ENCODE assay signal across 1 cellular context in genomic region chr4:101347557-101348366, GRCh38.
A peak's percentile ranks its signal among the peaks of the same experiment; 100 is the strongest.
TF ChIP-seq lines count a peak whose summit lies in the region.

No MANE protein-coding gene starts in this region.

TF ChIP-seq in HEK293, 187 proteins besides CTCF, POLR2A, EP300 and RAD21 (continued from another document and continues in another):
- TF ChIP-seq REST (tag by site-specific recombination; IDR thresholded peaks at IDR 0.05) = peak; percentile 35; the same call in 1 of the 2 replicates
- TF ChIP-seq ZNF394 (tag by site-specific recombination; IDR thresholded peaks at IDR 0.05; ENCODE audit: borderline replicate concordance) = peak; percentile 43; the same call in 1 of the 2 replicates
- TF ChIP-seq ZBTB26 (tag by site-specific recombination; optimal IDR thresholded peaks at IDR 0.05) = peak; percentile 51
- peak; percentile 55; the same call in 1 of the 2 replicates for TF ChIP-seq KLF16 (tag by site-specific recombination; IDR thresholded peaks at IDR 0.05)
- TF ChIP-seq ZNF391 (tag by site-specific recombination; IDR thresholded peaks at IDR 0.05; ENCODE audit: borderline replicate concordance, low read depth) = 0 out of 2 replicates have a peak, but pooled peaks have one; percentile 58
- no peak for TF ChIP-seq ZNF133 (tag by site-specific recombination; IDR thresholded peaks at IDR 0.05)
- no peak for TF ChIP-seq ZNF311 (tag by site-specific recombination; IDR thresholded peaks at IDR 0.05; ENCODE audit: borderline replicate concordance)
- no peak for TF ChIP-seq HOXD13 (CRISPR knock-in tag; IDR thresholded peaks at IDR 0.05; ENCODE audit: borderline replicate concordance)
- TF ChIP-seq ZBTB11 (tag by site-specific recombination; conservative IDR thresholded peaks at IDR 0.05; ENCODE audit: low read depth) = peak; percentile 47; the same call in 1 of the 2 replicates
- peak; percentile 74 for TF ChIP-seq ZNF692 (tag by site-specific recombination; IDR thresholded peaks at IDR 0.05)
- peak; percentile 87 for TF ChIP-seq ZEB2 (tag by site-specific recombination; IDR thresholded peaks at IDR 0.05)
- TF ChIP-seq TRIM28 (IDR thresholded peaks at IDR 0.05; ENCODE audit: borderline replicate concordance, low read length) = peak; percentile 68; the same call in 1 of the 2 replicates
- TF ChIP-seq ZNF18 (tag by site-specific recombination; IDR thresholded peaks at IDR 0.05) = peak; percentile 74; the same call in 1 of the 2 replicates
- no peak for TF ChIP-seq ZNF488 (tag by site-specific recombination; IDR thresholded peaks at IDR 0.05)
- TF ChIP-seq ZSCAN5A (tag by site-specific recombination; IDR thresholded peaks at IDR 0.05) = no peak
- TF ChIP-seq HIC1 (tag by site-specific recombination; IDR thresholded peaks at IDR 0.05) = peak; percentile 91
- no peak for TF ChIP-seq ZNF514 (tag by site-specific recombination; IDR thresholded peaks at IDR 0.05)
- no peak for TF ChIP-seq ZNF26 (tag by site-specific recombination; IDR thresholded peaks at IDR 0.05)
- TF ChIP-seq ZBTB10 (tag by site-specific recombination; IDR thresholded peaks at IDR 0.05) = 0 out of 2 replicates have a peak, but pooled peaks have one; percentile 50
- TF ChIP-seq ZBTB48 (tag by site-specific recombination; IDR thresholded peaks at IDR 0.05) = peak; percentile 49; the same call in 1 of the 2 replicates
- 0 out of 2 replicates have a peak, but pooled peaks have one; percentile 27 for TF ChIP-seq KLF17 (tag by site-specific recombination; IDR thresholded peaks at IDR 0.05)
- peak; percentile 93 for TF ChIP-seq ZFP37 (tag by site-specific recombination; IDR thresholded peaks at IDR 0.05)
- TF ChIP-seq ZNF791 (tag by site-specific recombination; IDR thresholded peaks at IDR 0.05) = no peak
- TF ChIP-seq IKZF3 (tag by site-specific recombination; IDR thresholded peaks at IDR 0.05) = 0 out of 2 replicates have a peak, but pooled peaks have one; percentile 4
- peak; percentile 54 for TF ChIP-seq ZNF629 (tag by site-specific recombination; IDR thresholded peaks at IDR 0.05)
- 0 out of 2 replicates have a peak, but pooled peaks have one; percentile 27 for TF ChIP-seq KLF7 (tag by site-specific recombination; IDR thresholded peaks at IDR 0.05; ENCODE audit: borderline replicate concordance)
- TF ChIP-seq ZNF670 (tag by site-specific recombination; IDR thresholded peaks at IDR 0.05; ENCODE audit: low read depth) = no peak
- peak; percentile 24; the same call in 1 of the 2 replicates for TF ChIP-seq WT1 (tag by site-specific recombination; IDR thresholded peaks at IDR 0.05)
- peak; percentile 40; the same call in 1 of the 2 replicates for TF ChIP-seq OSR2 (tag by site-specific recombination; IDR thresholded peaks at IDR 0.05)
- no peak; the same call in 1 of the 2 replicates for TF ChIP-seq ZNF660 (tag by site-specific recombination; IDR thresholded peaks at IDR 0.05)
- peak; percentile 76; the same call in 1 of the 2 replicates for TF ChIP-seq ZXDB (tag by site-specific recombination; IDR thresholded peaks at IDR 0.05)
- TF ChIP-seq ZNF341 (tag by site-specific recombination; IDR thresholded peaks at IDR 0.05; ENCODE audit: low read depth) = peak; percentile 93
